22 cellular contexts compared by ENCODE assay signal in the genomic region with DNA sequence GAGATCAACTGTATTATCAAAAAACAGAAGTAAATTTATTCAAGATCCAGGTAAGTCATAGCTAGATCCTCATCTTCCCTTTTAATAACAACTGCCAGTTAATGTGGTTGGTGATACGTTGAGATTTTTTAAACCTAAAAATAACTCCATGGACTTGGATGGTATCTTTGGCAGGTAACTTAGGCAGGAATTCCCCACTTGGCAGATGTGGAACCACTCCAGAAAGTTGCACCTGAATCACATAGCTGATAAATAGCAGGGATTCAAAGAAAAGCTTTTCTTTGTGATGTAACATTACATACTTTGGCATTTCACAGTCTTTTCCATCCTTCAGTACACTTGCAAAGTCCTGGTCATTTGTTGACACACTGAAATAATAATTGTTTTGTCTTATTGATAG.
"Had no signal": no experiment of that assay in that cellular context is flagged by ENCODE, and none has a peak within 500 bp of the region (broad histone marks: within the 10 kb centered on the region; RNA-seq: fewer than 3 reads in every experiment).

No MANE protein-coding gene starts in this region.

- ATAC-seq: left cardiac atrium, left ventricle myocardium superior, upper lobe of right lung had no signal

- H3K4me1 Mint-ChIP-seq: nephron had no signal

- H3K4me2 ChIP-seq: smooth muscle cell had no signal

- H3K4me1 ChIP-seq: esophagus squamous epithelium, right atrium auricular region, vagina had no signal

- H3K9me3 Mint-ChIP-seq: immature natural killer cell; naive B cell; nephron; stimulated activated naive CD8-positive, alpha-beta T cell treated with anti-CD3 and anti-CD28 coated beads, Interleukin-15, Interleukin-2, amounts not matched to agents 100 ng/mL and 50 ng/mL, for 24 hours had no signal

- H3K27ac Mint-ChIP-seq: naive B cell; nephron; stimulated activated naive CD8-positive, alpha-beta T cell treated with anti-CD3 and anti-CD28 coated beads, Interleukin-15, Interleukin-2, amounts not matched to agents 100 ng/mL and 50 ng/mL, for 24 hours had no signal

- H3K4me3 ChIP-seq: dorsolateral prefrontal cortex, esophagus squamous epithelium, lung, right atrium auricular region, smooth muscle cell, tibial nerve, upper lobe of right lung, vagina had no signal

- H3K27ac ChIP-seq: epithelial cell of prostate, esophagus squamous epithelium, right atrium auricular region, tibial nerve, upper lobe of right lung, vagina had no signal

- FAIRE-seq: endometrium, kidney had no signal

- H3K27me3 ChIP-seq: dorsolateral prefrontal cortex, esophagus squamous epithelium, right atrium auricular region, tibial nerve, upper lobe of right lung, vagina had no signal

- DNase-seq: cortex of kidney; dorsolateral prefrontal cortex; effector CD8-positive, alpha-beta T cell; esophagus squamous epithelium; foreskin fibroblast; immature natural killer cell; kidney; left cardiac atrium; left ventricle myocardium superior; mesendoderm; naive B cell; stimulated activated CD4-positive, alpha-beta T cell treated with anti-CD3 and anti-CD28 coated beads, Interleukin-2, amount 100 ng/mL, for 48 hours; upper lobe of right lung had no signal

- H3K27me3 Mint-ChIP-seq: naive B cell; stimulated activated naive CD8-positive, alpha-beta T cell treated with anti-CD3 and anti-CD28 coated beads, Interleukin-15, Interleukin-2, amounts not matched to agents 100 ng/mL and 50 ng/mL, for 24 hours had no signal

- H3K4me3 Mint-ChIP-seq: immature natural killer cell; naive B cell; nephron; stimulated activated naive CD8-positive, alpha-beta T cell treated with anti-CD3 and anti-CD28 coated beads, Interleukin-15, Interleukin-2, amounts not matched to agents 100 ng/mL and 50 ng/mL, for 24 hours had no signal
